Comparison of ENCODE assay signal across 11 cellular contexts in the genomic region with DNA sequence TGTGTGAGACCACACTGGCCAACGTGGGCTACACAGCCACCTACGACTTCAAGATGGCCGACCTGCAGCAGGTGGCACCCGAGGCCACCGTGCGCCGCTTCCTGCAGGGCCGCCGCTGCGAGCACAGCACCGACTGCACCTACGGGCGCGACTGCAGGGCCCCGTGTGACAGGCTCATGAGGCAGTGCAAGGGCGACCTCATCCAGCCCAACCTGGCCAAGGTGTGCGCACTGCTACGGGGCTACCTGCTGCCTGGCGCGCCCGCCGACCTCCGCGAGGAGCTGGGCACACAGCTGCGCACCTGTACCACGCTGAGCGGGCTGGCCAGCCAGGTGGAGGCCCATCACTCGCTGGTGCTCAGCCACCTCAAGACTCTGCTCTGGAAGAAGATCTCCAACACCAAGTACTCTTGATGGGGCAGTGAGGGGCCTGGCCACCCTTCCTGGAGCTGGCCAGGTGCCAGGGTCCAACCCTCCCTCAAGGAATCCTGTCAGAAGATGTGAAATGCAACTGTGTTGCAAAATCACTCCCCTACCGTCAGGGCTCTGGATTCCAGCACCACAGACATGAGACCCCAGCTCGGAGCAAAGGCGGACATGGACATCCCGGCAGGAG. TPM values are rescaled to one million over a fixed set of nuclear protein-coding genes. Genes with fewer than 3 reads are reported as not detected.
DNase-seq lines count a peak whose midpoint lies in the region; TF ChIP-seq lines count a peak whose summit lies in the region.
"Had no signal": no experiment of that assay in that cellular context is flagged by ENCODE, and none has a peak within 500 bp of the region (broad histone marks: within the 10 kb centered on the region; RNA-seq: fewer than 3 reads in every experiment).

No MANE protein-coding gene starts in this region.

- H3K27ac Mint-ChIP-seq in nephron, result no peak overlapping the region
- H3K27ac Mint-ChIP-seq: dendritic cell treated with granulocyte-macrophage colony-stimulating factor and Interleukin-4, amounts not matched to agents 40 ng/mL and 50 ng/mL, for 4 days had no signal

- peaks cover 30% of the 10 kb centered on the region for H3K36me3 Mint-ChIP-seq in nephron (ENCODE audit: low read depth)

- peaks cover 14% of the 10 kb centered on the region for H3K4me1 Mint-ChIP-seq in nephron

- H3K4me3 Mint-ChIP-seq in nephron, result peak overlapping the region in 2 of 3 experiments; percentile 42 to 67
- H3K4me3 Mint-ChIP-seq: dendritic cell treated with granulocyte-macrophage colony-stimulating factor and Interleukin-4, amounts not matched to agents 40 ng/mL and 50 ng/mL, for 4 days had no signal

- no peak for TF ChIP-seq CTCF in nephron (IDR thresholded peaks at IDR 0.05; ENCODE audit: unreplicated experiment in 3 of 3)

- H3K27me3 Mint-ChIP-seq in nephron (ENCODE audit: low read depth), result peaks cover 5% of the 10 kb centered on the region

- no peaks in the 10 kb centered on the region for H3K9me3 Mint-ChIP-seq in nephron
- H3K9me3 Mint-ChIP-seq: dendritic cell treated with granulocyte-macrophage colony-stimulating factor and Interleukin-4, amounts not matched to agents 40 ng/mL and 50 ng/mL, for 4 days had no signal

- DNase-seq in activated CD8-positive, alpha-beta memory T cell treated with anti-CD3 and anti-CD28 coated beads for 24 hours, result peak; percentile 68
- no peak for DNase-seq in activated CD8-positive, alpha-beta memory T cell treated with anti-CD3 and anti-CD28 coated beads, Interleukin-2, amount 50 U/mL, for 4 hours
- DNase-seq in NCI-H2081 (lab: John Stamatoyannopoulos, UW) (no peak), GM03348 (ENCODE audit: low spot score) (no peak)
- DNase-seq: amniotic stem cell; NCI-H2107; stimulated activated CD4-positive, alpha-beta T cell treated with anti-CD3 and anti-CD28 coated beads, Interleukin-12 subunit alpha, Interleukin-12 subunit beta, amount 100 ng/mL, for 4 hours; transverse colon had no signal

TF ChIP-seq in PFSK-1, 5 proteins besides CTCF, POLR2A, EP300 and RAD21:
- TF ChIP-seq POLR2AphosphoS5 (IDR thresholded peaks at IDR 0.05; ENCODE audit: low read depth, low read length) (peak; percentile 64; the same call in 1 of the 2 replicates), TAF1 (IDR thresholded peaks at IDR 0.05; ENCODE audit: borderline replicate concordance, insufficient read depth, low read length) (no peak), SIN3A (IDR thresholded peaks at IDR 0.05; ENCODE audit: borderline replicate concordance, insufficient read depth, low read length) (peak; percentile 9; the same call in 1 of the 2 replicates)

RNA-seq across cellular contexts. Expression of a gene that starts 11.1 kb away (rescaled TPM):
- polyA plus RNA-seq in PFSK-1 (2012; ENCODE audit: insufficient read length, low read depth), result 57.7 TPM

RNA-seq across cellular contexts. Expression of a gene that starts 19.3 kb away (rescaled TPM):
- not detected for polyA plus RNA-seq in PFSK-1 (2012; ENCODE audit: insufficient read length, low read depth)

RNA-seq across cellular contexts. Expression of a gene that starts 24.9 kb away (rescaled TPM):
- 1.4 TPM for polyA plus RNA-seq in PFSK-1 (2012; ENCODE audit: insufficient read length, low read depth)

RNA-seq across cellular contexts. Expression of a gene that starts 34.6 kb away (rescaled TPM):
- not detected for polyA plus RNA-seq in PFSK-1 (2012; ENCODE audit: insufficient read length, low read depth)

RNA-seq across cellular contexts. Expression of a gene that starts 36.2 kb away (rescaled TPM):
- 118 TPM for polyA plus RNA-seq in PFSK-1 (2012; ENCODE audit: insufficient read length, low read depth)
